ENCODE assay signal across 8 cellular contexts in genomic region chr6:14476793-14477531, GRCh38.
DNase-seq lines count a peak whose midpoint lies in the region; ATAC-seq, FAIRE-seq and TF ChIP-seq lines count a peak whose summit lies in the region.

No MANE protein-coding gene starts in this region.

- H3K27me3 ChIP-seq in HepG2 (ENCODE audit: control insufficient read depth in 1 of 2, insufficient read depth in 2 of 2, low read length in 2 of 2), result peaks cover 0 to 5% of the 10 kb centered on the region in 2 experiments; a peak in 3 of 5 replicates
- no peaks in the 10 kb centered on the region for H3K27me3 ChIP-seq in tibial nerve

- no TSS peak for BruUV-seq in HepG2 (replicated peaks; lab: Mats Ljungman, UMichigan)

- FAIRE-seq in HepG2 (lab: Jason Lieb, UNC), result no peak

- TF ChIP-seq POLR2A in HepG2 (IDR thresholded peaks at IDR 0.05; ENCODE audit: insufficient read depth in 1 of 2, low read depth in 2 of 2, low read length in 2 of 2) (no peak), tibial nerve (IDR thresholded peaks at IDR 0.05) (no peak)

- no peaks in the 10 kb centered on the region for H3K79me2 ChIP-seq in HepG2 (ENCODE audit: insufficient read depth, low read length)

- H3K4me3 ChIP-seq in HepG2 (replicated peaks in 1 of 3; ENCODE audit: insufficient read depth in 1 of 3, low read depth in 2 of 3, low read length in 3 of 3) (no peak overlapping the region), tibial nerve (no peak overlapping the region)

- CTCF ChIA-PET in HepG2 (lab: Yijun Ruan, JAX; ENCODE audit: low intra/inter-chr PET ratio, low total read pairs), result no interaction called here

- no peak for TF ChIP-seq RAD21 in HepG2 (CRISPR knock-in tag; IDR thresholded peaks at IDR 0.05)

- no peaks in the 10 kb centered on the region for H4K20me1 ChIP-seq in HepG2 (ENCODE audit: insufficient read depth, low read length)

- POLR2A ChIA-PET in HepG2 (lab: Yijun Ruan, JAX), result no interaction called here

- in situ Hi-C loops in HepG2 (cut with HindIII; ENCODE audit: extremely low pct_ligation_motif_present, low pct_unique_long_range_greater_than_20kb), result no loop called here

- H3K36me3 ChIP-seq in HepG2 (replicated peaks in 1 of 2; ENCODE audit: control insufficient read depth in 1 of 2, insufficient read depth in 2 of 2, low read length in 2 of 2) (no peaks in the 10 kb centered on the region), tibial nerve (no peaks in the 10 kb centered on the region)

- no peak overlapping the region for H3K27ac ChIP-seq in HepG2 (ENCODE audit: extremely low read length, insufficient read depth, low read length)
- peak overlapping the region in 2 of 4 donors; percentile 23 to 46 for H3K27ac ChIP-seq in tibial nerve

- no peak overlapping the region for H3K4me2 ChIP-seq in HepG2 (ENCODE audit: low read depth, low read length)

- ATAC-seq in HepG2 (no peak), HG03108 (IDR thresholded peaks at IDR 0.05; ENCODE audit: unreplicated experiment) (no peak), HG03159 (IDR thresholded peaks at IDR 0.05; ENCODE audit: unreplicated experiment) (no peak), GM21825 (IDR thresholded peaks at IDR 0.05; ENCODE audit: unreplicated experiment) (no peak), GM21737 (IDR thresholded peaks at IDR 0.05; ENCODE audit: unreplicated experiment) (no peak)

- 8% methylated on average over 12 of the region's 12 CpGs for WGBS in HepG2 (ENCODE audit: low lambda C conversion rate)
- 18 to 19% methylated on average over 12 of the region's 12 CpGs for WGBS in tibial nerve, 2 donors

- H3K4me1 ChIP-seq in HepG2 (ENCODE audit: insufficient read depth, low read length) (no peaks in the 10 kb centered on the region), tibial nerve (peaks cover 0 to 15% (median 5%) of the 10 kb centered on the region in 4 donors)

- peak in 73 of 76 experiments; percentile 23 to 96 (median 85) for DNase-seq in HUDEP-2 (lab: John Stamatoyannopoulos, UW; ENCODE audit: unreplicated experiment in 76 of 76)
- peak; percentile 74 for DNase-seq in cerebellar cortex (ENCODE audit: low spot score)
- no peak for DNase-seq in HepG2 (ENCODE audit: low spot score)
- DNase-seq in tibial nerve (ENCODE audit: low spot score in 2 of 2), result peak; percentile 34 to 80

- no peak for TF ChIP-seq EP300 in HepG2 (IDR thresholded peaks at IDR 0.05; ENCODE audit: low read depth in 2 of 2, low read length in 2 of 2)
- TF ChIP-seq EP300 in HepG2 (CRISPR knock-in tag; IDR thresholded peaks at IDR 0.05; ENCODE audit: borderline replicate concordance), result no peak
- peak; percentile 53 to 55 for TF ChIP-seq EP300 in tibial nerve (IDR thresholded peaks at IDR 0.05)

- no peak overlapping the region for H2AFZ ChIP-seq in HepG2 (ENCODE audit: low read length)

- H3K9ac ChIP-seq in HepG2 (ENCODE audit: insufficient read depth, low read depth, low read length), result no peak overlapping the region

- no peak for TF ChIP-seq CTCF in HepG2 (CRISPR knock-in tag; IDR thresholded peaks at IDR 0.05)
- no peak for TF ChIP-seq CTCF in tibial nerve (IDR thresholded peaks at IDR 0.05)

- H3K9me3 ChIP-seq in HepG2 (ENCODE audit: low read length) (peaks cover 13% of the 10 kb centered on the region; the same call in 1 of the 2 replicates), tibial nerve (no peaks in the 10 kb centered on the region)

- intact Hi-C loops in HepG2 (cut with micrococcal nuclease; ENCODE audit: unreplicated experiment), result no loop called here

TF ChIP-seq in HepG2, 621 proteins besides CTCF, POLR2A, EP300 and RAD21:
- TF ChIP-seq CREB1 (IDR thresholded peaks at IDR 0.05) (peak; percentile 96), CREB1 (CRISPR knock-in tag; IDR thresholded peaks at IDR 0.05) (no peak), ATF7 (IDR thresholded peaks at IDR 0.05) (peak; percentile 93), ATF7 (CRISPR knock-in tag; IDR thresholded peaks at IDR 0.05) (no peak), ZBTB21 (CRISPR knock-in tag; IDR thresholded peaks at IDR 0.05) (0 out of 2 replicates have a peak, but pooled peaks have one; percentile 32), XRCC5 (optimal IDR thresholded peaks at IDR 0.05; ENCODE audit: low read length) (no peak), ZIK1 (CRISPR knock-in tag; IDR thresholded peaks at IDR 0.05; ENCODE audit: borderline replicate concordance, low read depth) (no peak), GATAD2A (CRISPR knock-in tag; IDR thresholded peaks at IDR 0.05) (no peak), SAFB2 (CRISPR knock-in tag; IDR thresholded peaks at IDR 0.05; ENCODE audit: borderline replicate concordance, low read depth) (no peak)
